In the genomic region with DNA sequence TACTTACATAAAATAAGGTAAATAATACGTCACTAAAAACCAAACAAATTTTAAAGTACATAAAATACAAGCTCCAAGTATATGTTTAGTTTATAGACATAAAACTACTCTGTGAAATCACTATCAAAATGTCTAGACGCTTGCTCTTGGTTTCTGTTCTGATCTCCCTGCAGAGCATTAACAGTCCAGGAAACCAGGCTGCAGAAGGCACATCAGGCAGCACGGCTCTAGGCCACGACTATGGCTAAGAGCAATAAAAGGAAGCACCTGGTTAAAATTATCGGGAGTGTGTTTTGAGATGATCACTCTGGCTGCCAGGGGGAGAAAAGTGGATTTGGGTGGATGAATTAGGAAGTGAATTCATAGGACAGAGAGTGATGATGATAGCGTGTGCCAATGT, we compare ENCODE assay signal across 16 cellular contexts.
DNase-seq lines count a peak whose midpoint lies in the region; ATAC-seq and TF ChIP-seq lines count a peak whose summit lies in the region.
"Had no signal": no experiment of that assay in that cellular context is flagged by ENCODE, and none has a peak within 500 bp of the region (broad histone marks: within the 10 kb centered on the region; RNA-seq: fewer than 3 reads in every experiment).

No MANE protein-coding gene starts in this region.

- H3K36me3 Mint-ChIP-seq in activated CD4-positive, alpha-beta T cell treated with anti-CD3 and anti-CD28 coated beads, Interleukin-2, amount 10 ng/mL, durations not matched to agents 7 days and 5 days (ENCODE audit: low read depth): no peaks in the 10 kb centered on the region

- intact Hi-C loops in left ventricle myocardium inferior (cut with micrococcal nuclease): no loop called here

- DNase-seq in NCI-H82 (lab: John Stamatoyannopoulos, UW) (peak; percentile 19), NCI-H82 treated with DMSO at 0.1 percent for 48 hours (lab: John Stamatoyannopoulos, UW; ENCODE audit: unreplicated experiment) (no peak), DMS153 treated with DMSO at 0.1 percent for 48 hours (lab: John Stamatoyannopoulos, UW; ENCODE audit: unreplicated experiment) (peak; percentile 31), NCI-H774 (lab: John Stamatoyannopoulos, UW) (peak; percentile 18), left ventricle myocardium inferior (no peak)
- no peak for DNase-seq in activated CD4-positive, alpha-beta T cell treated with anti-CD3 and anti-CD28 coated beads, Interleukin-2, amount 10 ng/mL, durations not matched to agents 7 days and 5 days
- DNase-seq: Calu3; CD4-positive, alpha-beta T cell; NCI-H1436 treated with DMSO at 0.1 percent for 48 hours; NCI-H2107; NCI-H446 treated with DMSO at 0.1 percent for 48 hours; PC-9 had no signal

- H3K27me3 Mint-ChIP-seq in activated CD4-positive, alpha-beta T cell treated with anti-CD3 and anti-CD28 coated beads, Interleukin-2, amount 10 ng/mL, durations not matched to agents 7 days and 5 days: no peaks in the 10 kb centered on the region
- H3K27me3 Mint-ChIP-seq: CD4-positive, alpha-beta T cell had no signal

- peaks cover 23% of the 10 kb centered on the region for H3K4me1 ChIP-seq in left ventricle myocardium inferior
- H3K4me1 ChIP-seq: A549 had no signal

- peaks cover 4% of the 10 kb centered on the region for H3K9me3 Mint-ChIP-seq in activated CD4-positive, alpha-beta T cell treated with anti-CD3 and anti-CD28 coated beads, Interleukin-2, amount 10 ng/mL, durations not matched to agents 7 days and 5 days
- H3K9me3 Mint-ChIP-seq: CD4-positive, alpha-beta T cell; T-helper 2 cell treated with Interferon-gamma antibody and Interleukin-4, amounts not matched to agents 5 μg/mL and 100 μg/mL, for 36 hours had no signal

- H3K4me3 ChIP-seq in left ventricle myocardium inferior: peak overlapping the region; percentile 33
- H3K4me3 ChIP-seq: A549, PC-9 had no signal

- CTCF ChIA-PET in activated CD4-positive, alpha-beta T cell treated with anti-CD3 and anti-CD28 coated beads, Interleukin-2, amount 10 ng/mL, durations not matched to agents 7 days and 5 days (lab: Charles Lee): no interaction called here

- POLR2A ChIA-PET in activated CD4-positive, alpha-beta T cell treated with anti-CD3 and anti-CD28 coated beads, Interleukin-2, amount 10 ng/mL, durations not matched to agents 7 days and 5 days (lab: Charles Lee): no interaction called here

- H3K27ac Mint-ChIP-seq in activated CD4-positive, alpha-beta T cell treated with anti-CD3 and anti-CD28 coated beads, Interleukin-2, amount 10 ng/mL, durations not matched to agents 7 days and 5 days: no peak overlapping the region
- H3K27ac Mint-ChIP-seq: CD4-positive, alpha-beta T cell; T-helper 2 cell treated with Interferon-gamma antibody and Interleukin-4, amounts not matched to agents 5 μg/mL and 100 μg/mL, for 36 hours had no signal

- no peaks in the 10 kb centered on the region for H3K4me1 Mint-ChIP-seq in activated CD4-positive, alpha-beta T cell treated with anti-CD3 and anti-CD28 coated beads, Interleukin-2, amount 10 ng/mL, durations not matched to agents 7 days and 5 days

- H3K36me3 ChIP-seq in left ventricle myocardium inferior: no peaks in the 10 kb centered on the region

- H3K4me3 Mint-ChIP-seq in activated CD4-positive, alpha-beta T cell treated with anti-CD3 and anti-CD28 coated beads, Interleukin-2, amount 10 ng/mL, durations not matched to agents 7 days and 5 days: no peak overlapping the region
- H3K4me3 Mint-ChIP-seq: CD4-positive, alpha-beta T cell; T-helper 2 cell treated with Interferon-gamma antibody and Interleukin-4, amounts not matched to agents 5 μg/mL and 100 μg/mL, for 36 hours had no signal

- TF ChIP-seq CTCF in left ventricle myocardium inferior (IDR thresholded peaks at IDR 0.05; ENCODE audit: borderline replicate concordance): no peak

- ATAC-seq in HG03045 (IDR thresholded peaks at IDR 0.05; ENCODE audit: unreplicated experiment) (no peak), GM18520 (IDR thresholded peaks at IDR 0.05; ENCODE audit: unreplicated experiment) (no peak)
- ATAC-seq: A549 had no signal

- no peaks in the 10 kb centered on the region for H3K27me3 ChIP-seq in left ventricle myocardium inferior (ENCODE audit: low read depth)

- no peaks in the 10 kb centered on the region for H3K9me3 ChIP-seq in left ventricle myocardium inferior (replicated peaks)
- H3K9me3 ChIP-seq: A549 had no signal

- peak overlapping the region; percentile 87 for H3K27ac ChIP-seq in left ventricle myocardium inferior (replicated peaks)
- H3K27ac ChIP-seq: A549, PC-9 had no signal

Comparison
In these comparisons a context has a peak if more than half of its experiments do, and no peak if none do; other contexts are left out.
1. DNase-seq: peak in NCI-H82 (single experiment), DMS153 treated with DMSO at 0.1 percent for 48 hours (single experiment) and NCI-H774 (single experiment); none in NCI-H82 treated with DMSO at 0.1 percent for 48 hours (single experiment), left ventricle myocardium inferior (single experiment) and activated CD4-positive, alpha-beta T cell treated with anti-CD3 and anti-CD28 coated beads, Interleukin-2, amount 10 ng/mL, durations not matched to agents 7 days and 5 days (single experiment).